Comparison of ENCODE assay signal across 20 cellular contexts in the genomic region with DNA sequence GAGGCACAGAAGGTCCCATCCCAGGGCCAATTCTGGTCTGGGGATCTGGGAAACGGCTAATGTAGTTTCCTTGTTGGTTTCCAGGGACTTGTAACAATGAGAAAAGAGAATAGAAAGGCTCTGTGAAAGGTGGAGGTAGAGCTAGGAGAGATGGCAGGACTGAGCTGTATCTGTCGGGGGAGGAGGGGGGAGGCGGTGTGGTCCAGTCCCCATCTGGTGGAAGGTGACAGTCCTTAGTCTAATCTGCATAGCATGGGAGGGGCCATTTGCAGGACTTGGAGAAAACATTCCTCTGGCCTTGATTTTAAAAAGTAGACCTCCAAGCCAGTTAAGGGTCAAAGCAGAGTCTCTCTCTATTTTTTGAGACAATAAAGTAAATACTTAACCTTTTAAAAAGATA.
DNase-seq lines count a peak whose midpoint lies in the region; ATAC-seq, FAIRE-seq and TF ChIP-seq lines count a peak whose summit lies in the region.
"Had no signal": no experiment of that assay in that cellular context is flagged by ENCODE, and none has a peak within 500 bp of the region (broad histone marks: within the 10 kb centered on the region; RNA-seq: fewer than 3 reads in every experiment).

No MANE protein-coding gene starts in this region.

- no peak overlapping the region for H3K14ac ChIP-seq in H1 (ENCODE audit: insufficient read length)

- H3K79me1 ChIP-seq in H1 (ENCODE audit: low read depth, low read length) = no peaks in the 10 kb centered on the region

- H4K91ac ChIP-seq in H1 (replicated peaks; ENCODE audit: insufficient read length, low read length) = no peak overlapping the region

- H3K9me3 ChIP-seq in H1 (ENCODE audit: insufficient read depth in 2 of 2, low read depth in 1 of 2, low read length in 1 of 2) = no peaks in the 10 kb centered on the region
- H3K9me3 ChIP-seq: A549, Caco-2, HAP-1 had no signal

- no peak overlapping the region for H3K9ac ChIP-seq in H1 (replicated peaks in 1 of 4; ENCODE audit: extremely low read depth in 1 of 4, low read depth in 3 of 4, low read length in 3 of 4)
- H3K9ac ChIP-seq: GM23248 had no signal

- no peak for TF ChIP-seq CTCF in H1 (IDR thresholded peaks at IDR 0.05; ENCODE audit: control extremely low read depth in 1 of 3, insufficient read depth in 1 of 3, low read depth in 1 of 3, low read length in 3 of 3)

- 86% methylated on average over 3 of the region's 3 CpGs; no CpG with 5 or more reads in 1 of the 2 experiments for WGBS in H1 (ENCODE audit: extremely low coverage in 1 of 2, insufficient coverage in 1 of 2, insufficient read length in 1 of 2, insufficient replicate concordance in 2 of 2, low coverage in 1 of 2, low lambda C conversion rate in 2 of 2, missing lambda C conversion rate in 1 of 2), 2 experiments

- H4K5ac ChIP-seq in H1 (ENCODE audit: insufficient read length, low read depth, low read length) = no peak overlapping the region

- H2AK5ac ChIP-seq in H1 (ENCODE audit: low read depth, low read length) = no peak overlapping the region

- no peak for TF ChIP-seq RAD21 in H1 (IDR thresholded peaks at IDR 0.05 in 1 of 2, conservative IDR thresholded peaks at IDR 0.05 in 1 of 2; ENCODE audit: low read depth in 2 of 2, low read length in 2 of 2)

- no peak overlapping the region for H2BK12ac ChIP-seq in H1 (ENCODE audit: low read depth, low read length)

- no peak for ATAC-seq in HG03175 (IDR thresholded peaks at IDR 0.05; ENCODE audit: unreplicated experiment)
- ATAC-seq: A549 had no signal

- H4K20me1 ChIP-seq in H1 (replicated peaks in 1 of 2; ENCODE audit: control insufficient read depth in 1 of 2, insufficient read depth in 2 of 2, low read length in 2 of 2) = no peaks in the 10 kb centered on the region

- H3K4ac ChIP-seq in H1 (replicated peaks; ENCODE audit: insufficient read length, low read depth, low read length) = no peak overlapping the region

- no peak overlapping the region for H3K18ac ChIP-seq in H1 (ENCODE audit: extremely low read depth, low read length)

- no peak overlapping the region for H2AFZ ChIP-seq in H1 (ENCODE audit: low read length)
- H2AFZ ChIP-seq: GM23248 had no signal

- no peak overlapping the region for H3K4me3 ChIP-seq in H1 (ENCODE audit: extremely low read depth in 1 of 4, insufficient read depth in 2 of 4, low read depth in 3 of 4, low read length in 4 of 4)
- H3K4me3 ChIP-seq: A549, GM23248, HAP-1 had no signal

- no peak overlapping the region for H3K56ac ChIP-seq in H1 (replicated peaks; ENCODE audit: insufficient read length, low read depth, low read length)

- no peaks in the 10 kb centered on the region for H3K27me3 ChIP-seq in H1 (replicated peaks in 1 of 4; ENCODE audit: control insufficient read depth in 3 of 4, extremely low read depth in 1 of 4, insufficient read depth in 3 of 4, low read length in 3 of 4)

- no peaks in the 10 kb centered on the region for H3K79me2 ChIP-seq in H1 (ENCODE audit: control insufficient read depth in 1 of 2, insufficient read depth in 2 of 2, low read length in 2 of 2)

- POLR2A ChIA-PET in H1 (lab: Charles Lee; ENCODE audit: partially characterized antibody) = no interaction called here

- DNase-seq in NCI-H82 (lab: John Stamatoyannopoulos, UW) (peak; percentile 25), NCI-H82 treated with DMSO at 0.1 percent for 48 hours (lab: John Stamatoyannopoulos, UW; ENCODE audit: unreplicated experiment) (no peak), H1 (ENCODE audit: low read depth in 1 of 2, low spot score in 2 of 2) (no peak), iPS-NIHi11 (ENCODE audit: low spot score) (peak; percentile 19), H54 (ENCODE audit: insufficient read length, low spot score) (no peak), GOT3 (lab: John Stamatoyannopoulos, UW) (no peak)
- DNase-seq: AML-193; Caco-2; CD4-positive, alpha-beta T cell; DMS79; GDM1; GM23248 had no signal

- TF ChIP-seq POLR2A in H1 (IDR thresholded peaks at IDR 0.05; ENCODE audit: control extremely low read depth in 1 of 2, low read depth in 2 of 2, low read length in 2 of 2) (no peak), H54 (IDR thresholded peaks at IDR 0.05; ENCODE audit: low read depth, low read length) (no peak)

- FAIRE-seq in H1 (lab: Jason Lieb, UNC) (peak; percentile 32), H54 (lab: Jason Lieb, UNC) (no peak)
- FAIRE-seq: A549, D721Med, GM12892, GM18507 had no signal

- H3K23ac ChIP-seq in H1 (ENCODE audit: insufficient read length) = no peak overlapping the region

- no peaks in the 10 kb centered on the region; a peak in 1 of 7 replicates for H3K4me1 ChIP-seq in H1 (replicated peaks in 1 of 4; ENCODE audit: control insufficient read depth in 3 of 4, insufficient read depth in 4 of 4, low read length in 3 of 4)
- H3K4me1 ChIP-seq: A549, Caco-2, HAP-1 had no signal

- H2BK15ac ChIP-seq in H1 (ENCODE audit: low read length) = no peak overlapping the region

- H2BK20ac ChIP-seq in H1 (ENCODE audit: low read length) = no peak overlapping the region

- H4K8ac ChIP-seq in H1 (ENCODE audit: extremely low read depth, insufficient read depth, low read length) = no peak overlapping the region

- no peaks in the 10 kb centered on the region for H3K23me2 ChIP-seq in H1 (ENCODE audit: low read depth, low read length)

- CTCF ChIA-PET in H1 (lab: Charles Lee; ENCODE audit: partially characterized antibody) = interaction anchor here (0.7 to 1.5 kb wide), 2 partner anchors 55 to 203 kb away, joined by 3 read pairs; no protein-coding TSS in a partner anchor

- H3K27ac ChIP-seq in H1 (ENCODE audit: low read depth, low read length) = no peak overlapping the region
- H3K27ac ChIP-seq: 22Rv1, A549, C4-2B, GM23248 had no signal

- no peaks in the 10 kb centered on the region for H3K36me3 ChIP-seq in H1 (ENCODE audit: control insufficient read depth in 2 of 4, insufficient read depth in 4 of 4, low read length in 3 of 4)
- H3K36me3 ChIP-seq: HAP-1 had no signal

- no peak overlapping the region for H2BK5ac ChIP-seq in H1 (ENCODE audit: low read depth, low read length)

- no peak overlapping the region for H2BK120ac ChIP-seq in H1 (replicated peaks; ENCODE audit: low read depth, low read length)

- no peak for TF ChIP-seq EP300 in H1 (IDR thresholded peaks at IDR 0.05; ENCODE audit: borderline replicate concordance in 1 of 2, low read depth in 2 of 2, low read length in 2 of 2)

- no peak overlapping the region for H3K4me2 ChIP-seq in H1 (ENCODE audit: insufficient read depth in 1 of 2, low read depth in 2 of 2, low read length in 2 of 2)
- H3K4me2 ChIP-seq: A549 had no signal

TF ChIP-seq in H1, 55 proteins besides CTCF, POLR2A, EP300 and RAD21:
- TF ChIP-seq MAFK (IDR thresholded peaks at IDR 0.05; ENCODE audit: low read depth, low read length) = no peak
- no peak for TF ChIP-seq CREB1 (IDR thresholded peaks at IDR 0.05)
- TF ChIP-seq, protein P1, sequence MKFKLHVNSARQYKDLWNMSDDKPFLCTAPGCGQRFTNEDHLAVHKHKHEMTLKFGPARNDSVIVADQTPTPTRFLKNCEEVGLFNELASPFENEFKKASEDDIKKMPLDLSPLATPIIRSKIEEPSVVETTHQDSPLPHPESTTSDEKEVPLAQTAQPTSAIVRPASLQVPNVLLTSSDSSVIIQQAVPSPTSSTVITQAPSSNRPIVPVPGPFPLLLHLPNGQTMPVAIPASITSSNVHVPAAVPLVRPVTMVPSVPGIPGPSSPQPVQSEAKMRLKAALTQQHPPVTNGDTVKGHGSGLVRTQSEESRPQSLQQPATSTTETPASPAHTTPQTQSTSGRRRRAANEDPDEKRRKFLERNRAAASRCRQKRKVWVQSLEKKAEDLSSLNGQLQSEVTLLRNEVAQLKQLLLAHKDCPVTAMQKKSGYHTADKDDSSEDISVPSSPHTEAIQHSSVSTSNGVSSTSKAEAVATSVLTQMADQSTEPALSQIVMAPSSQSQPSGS (IDR thresholded peaks at IDR 0.05; ENCODE audit: low read length) = no peak
- TF ChIP-seq SIN3A (conservative IDR thresholded peaks at IDR 0.05 in 1 of 2, IDR thresholded peaks at IDR 0.05 in 1 of 2; ENCODE audit: low read depth in 1 of 2, low read length in 2 of 2) = no peak
- TF ChIP-seq CTBP2 (IDR thresholded peaks at IDR 0.05; ENCODE audit: borderline replicate concordance, insufficient read depth, insufficient read length, low read length) = no peak
- TF ChIP-seq YY1 (IDR thresholded peaks at IDR 0.05; ENCODE audit: low read depth, low read length) = no peak
- no peak for TF ChIP-seq NANOG (IDR thresholded peaks at IDR 0.05; ENCODE audit: insufficient read depth, low read depth, low read length, poor library complexity, severe bottlenecking)
- no peak for TF ChIP-seq ASH2L (IDR thresholded peaks at IDR 0.05; ENCODE audit: low read length)
- no peak for TF ChIP-seq SIRT6 (IDR thresholded peaks at IDR 0.05; ENCODE audit: low read length)
- no peak for TF ChIP-seq HDAC6 (IDR thresholded peaks at IDR 0.05; ENCODE audit: low read depth, low read length)
- TF ChIP-seq, protein P2, sequence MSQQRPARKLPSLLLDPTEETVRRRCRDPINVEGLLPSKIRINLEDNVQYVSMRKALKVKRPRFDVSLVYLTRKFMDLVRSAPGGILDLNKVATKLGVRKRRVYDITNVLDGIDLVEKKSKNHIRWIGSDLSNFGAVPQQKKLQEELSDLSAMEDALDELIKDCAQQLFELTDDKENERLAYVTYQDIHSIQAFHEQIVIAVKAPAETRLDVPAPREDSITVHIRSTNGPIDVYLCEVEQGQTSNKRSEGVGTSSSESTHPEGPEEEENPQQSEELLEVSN (IDR thresholded peaks at IDR 0.05) = no peak
- TF ChIP-seq CBX8 (IDR thresholded peaks at IDR 0.05; ENCODE audit: borderline replicate concordance, low read depth, low read length) = no peak
- TF ChIP-seq SIX5 (IDR thresholded peaks at IDR 0.05; ENCODE audit: low read depth, low read length) = no peak
- TF ChIP-seq KDM1A (IDR thresholded peaks at IDR 0.05; ENCODE audit: borderline replicate concordance, low read length) = no peak
- TF ChIP-seq, protein P3, sequence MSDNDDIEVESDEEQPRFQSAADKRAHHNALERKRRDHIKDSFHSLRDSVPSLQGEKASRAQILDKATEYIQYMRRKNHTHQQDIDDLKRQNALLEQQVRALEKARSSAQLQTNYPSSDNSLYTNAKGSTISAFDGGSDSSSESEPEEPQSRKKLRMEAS (IDR thresholded peaks at IDR 0.05) = no peak
- TF ChIP-seq TAF1 (IDR thresholded peaks at IDR 0.05; ENCODE audit: low read depth, low read length) = no peak
- no peak for TF ChIP-seq BACH1 (IDR thresholded peaks at IDR 0.05; ENCODE audit: low read length)
- no peak for TF ChIP-seq POLR2AphosphoS5 (IDR thresholded peaks at IDR 0.05; ENCODE audit: low read depth, low read length)
- no peak for TF ChIP-seq FOSL1 (IDR thresholded peaks at IDR 0.05; ENCODE audit: insufficient read depth, low read depth, low read length)

Comparison
In these comparisons a context has a peak if more than half of its experiments do, and no peak if none do; other contexts are left out.
1. DNase-seq: peak in NCI-H82 (single experiment) and iPS-NIHi11 (single experiment); none in NCI-H82 treated with DMSO at 0.1 percent for 48 hours (single experiment), H1 (0 of 2), H54 (single experiment) and GOT3 (single experiment).